In the genomic region with DNA sequence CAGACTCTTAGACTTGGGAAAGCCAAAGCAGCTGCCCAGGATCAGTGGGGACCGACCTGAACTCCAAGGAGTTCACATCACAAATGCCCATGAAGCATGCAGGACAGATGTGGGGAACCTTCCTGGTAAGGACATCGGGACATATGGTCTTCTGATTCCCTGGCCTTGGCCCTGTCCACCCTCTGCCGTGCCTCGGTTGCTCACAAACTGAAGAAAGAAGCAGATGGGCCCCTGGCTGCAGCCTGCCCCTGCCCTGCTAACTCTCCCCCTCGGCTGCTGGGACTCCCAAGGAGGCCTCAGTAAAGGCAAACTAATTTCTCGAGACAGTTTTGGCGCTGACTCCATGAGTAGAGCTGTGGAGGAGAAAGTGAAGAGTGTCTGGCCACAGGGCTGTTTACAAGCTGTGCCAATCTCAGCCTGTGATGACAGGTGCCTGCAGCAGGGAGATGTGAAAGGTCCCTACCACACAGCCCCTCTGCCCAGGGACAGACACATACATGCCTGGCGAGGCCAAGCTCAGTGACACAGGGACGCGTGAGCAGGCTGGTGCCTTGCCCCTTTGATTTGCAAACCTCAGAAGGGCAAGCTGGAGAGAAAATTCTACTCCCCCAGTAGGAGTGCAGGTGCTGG, we compare ENCODE assay signal across 1 cellular context.
TF ChIP-seq lines count a peak whose summit lies in the region.

No MANE protein-coding gene starts in this region.

TF ChIP-seq in IMR-90, 13 proteins besides CTCF, POLR2A, EP300 and RAD21:
- TF ChIP-seq BHLHE40 (IDR thresholded peaks at IDR 0.05; ENCODE audit: low read depth, low read length) (no peak), CHD1 (IDR thresholded peaks at IDR 0.05; ENCODE audit: low read depth, low read length) (no peak), RFX5 (IDR thresholded peaks at IDR 0.05; ENCODE audit: low read depth, low read length) (no peak), MAFK (IDR thresholded peaks at IDR 0.05; ENCODE audit: low read depth, low read length) (no peak), NFE2L2 (IDR thresholded peaks at IDR 0.05; ENCODE audit: low read depth, low read length) (no peak), RCOR1 (IDR thresholded peaks at IDR 0.05; ENCODE audit: insufficient replicate concordance, low read length) (no peak), MXI1 (IDR thresholded peaks at IDR 0.05; ENCODE audit: borderline replicate concordance, low read depth, low read length) (no peak), FOS (IDR thresholded peaks at IDR 0.05; ENCODE audit: low read depth, low read length) (no peak), MAZ (IDR thresholded peaks at IDR 0.05; ENCODE audit: borderline replicate concordance, low read depth, low read length) (no peak), CEBPB (IDR thresholded peaks at IDR 0.05; ENCODE audit: low read depth, low read length) (no peak), SMC3 (IDR thresholded peaks at IDR 0.05; ENCODE audit: low read depth, low read length) (no peak)
- TF ChIP-seq, protein P1, sequence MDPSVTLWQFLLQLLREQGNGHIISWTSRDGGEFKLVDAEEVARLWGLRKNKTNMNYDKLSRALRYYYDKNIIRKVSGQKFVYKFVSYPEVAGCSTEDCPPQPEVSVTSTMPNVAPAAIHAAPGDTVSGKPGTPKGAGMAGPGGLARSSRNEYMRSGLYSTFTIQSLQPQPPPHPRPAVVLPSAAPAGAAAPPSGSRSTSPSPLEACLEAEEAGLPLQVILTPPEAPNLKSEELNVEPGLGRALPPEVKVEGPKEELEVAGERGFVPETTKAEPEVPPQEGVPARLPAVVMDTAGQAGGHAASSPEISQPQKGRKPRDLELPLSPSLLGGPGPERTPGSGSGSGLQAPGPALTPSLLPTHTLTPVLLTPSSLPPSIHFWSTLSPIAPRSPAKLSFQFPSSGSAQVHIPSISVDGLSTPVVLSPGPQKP (IDR thresholded peaks at IDR 0.05; ENCODE audit: borderline replicate concordance, low read depth, low read length): no peak
- TF ChIP-seq, protein P2, sequence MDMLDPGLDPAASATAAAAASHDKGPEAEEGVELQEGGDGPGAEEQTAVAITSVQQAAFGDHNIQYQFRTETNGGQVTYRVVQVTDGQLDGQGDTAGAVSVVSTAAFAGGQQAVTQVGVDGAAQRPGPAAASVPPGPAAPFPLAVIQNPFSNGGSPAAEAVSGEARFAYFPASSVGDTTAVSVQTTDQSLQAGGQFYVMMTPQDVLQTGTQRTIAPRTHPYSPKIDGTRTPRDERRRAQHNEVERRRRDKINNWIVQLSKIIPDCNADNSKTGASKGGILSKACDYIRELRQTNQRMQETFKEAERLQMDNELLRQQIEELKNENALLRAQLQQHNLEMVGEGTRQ (IDR thresholded peaks at IDR 0.05; ENCODE audit: low read depth, low read length): no peak
